In genomic region chr2:171348056-171348455, GRCh38 we compare ENCODE assay signal across 1 cellular context.
TF ChIP-seq lines count a peak whose summit lies in the region.

No MANE protein-coding gene starts in this region.

TF ChIP-seq in HCT116, 20 proteins besides CTCF, POLR2A, EP300 and RAD21 (continued from another document):
- no peak for TF ChIP-seq TCF7L2 (IDR thresholded peaks at IDR 0.05; ENCODE audit: borderline replicate concordance, extremely low read depth, insufficient read depth, insufficient read length)
- no peak for TF ChIP-seq CEBPB (IDR thresholded peaks at IDR 0.05; ENCODE audit: low read depth)
- no peak for TF ChIP-seq EZH2phosphoT487 (IDR thresholded peaks at IDR 0.05; ENCODE audit: borderline replicate concordance)
- no peak for TF ChIP-seq REST (IDR thresholded peaks at IDR 0.05; ENCODE audit: low read depth)
- no peak for TF ChIP-seq SP1 (IDR thresholded peaks at IDR 0.05; ENCODE audit: low read depth)
- no peak for TF ChIP-seq SIN3A (IDR thresholded peaks at IDR 0.05; ENCODE audit: low read depth)
